Comparison of ENCODE assay signal across 1 cellular context in genomic region chr20:49742948-49743347, GRCh38.
TF ChIP-seq lines count a peak whose summit lies in the region.

No MANE protein-coding gene starts in this region.

TF ChIP-seq in HepG2, 621 proteins besides CTCF, POLR2A, EP300 and RAD21 (continued from another document):
- TF ChIP-seq, protein P1, sequence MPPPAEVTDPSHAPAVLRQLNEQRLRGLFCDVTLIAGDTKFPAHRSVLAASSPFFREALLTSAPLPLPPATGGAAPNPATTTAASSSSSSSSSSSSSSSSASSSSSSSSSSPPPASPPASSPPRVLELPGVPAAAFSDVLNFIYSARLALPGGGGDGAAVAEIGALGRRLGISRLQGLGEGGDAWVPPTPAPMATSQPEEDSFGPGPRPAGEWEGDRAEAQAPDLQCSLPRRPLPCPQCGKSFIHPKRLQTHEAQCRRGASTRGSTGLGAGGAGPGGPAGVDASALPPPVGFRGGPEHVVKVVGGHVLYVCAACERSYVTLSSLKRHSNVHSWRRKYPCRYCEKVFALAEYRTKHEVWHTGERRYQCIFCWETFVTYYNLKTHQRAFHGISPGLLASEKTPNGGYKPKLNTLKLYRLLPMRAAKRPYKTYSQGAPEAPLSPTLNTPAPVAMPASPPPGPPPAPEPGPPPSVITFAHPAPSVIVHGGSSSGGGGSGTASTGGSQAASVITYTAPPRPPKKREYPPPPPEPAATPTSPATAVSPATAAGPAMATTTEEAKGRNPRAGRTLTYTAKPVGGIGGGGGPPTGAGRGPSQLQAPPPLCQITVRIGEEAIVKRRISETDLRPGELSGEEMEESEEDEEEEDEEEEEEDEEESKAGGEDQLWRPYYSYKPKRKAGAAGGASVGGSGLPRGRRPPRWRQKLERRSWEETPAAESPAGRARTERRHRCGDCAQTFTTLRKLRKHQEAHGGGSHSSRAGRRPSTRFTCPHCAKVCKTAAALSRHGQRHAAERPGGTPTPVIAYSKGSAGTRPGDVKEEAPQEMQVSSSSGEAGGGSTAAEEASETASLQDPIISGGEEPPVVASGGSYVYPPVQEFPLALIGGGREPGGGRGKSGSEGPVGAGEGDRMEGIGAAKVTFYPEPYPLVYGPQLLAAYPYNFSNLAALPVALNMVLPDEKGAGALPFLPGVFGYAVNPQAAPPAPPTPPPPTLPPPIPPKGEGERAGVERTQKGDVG (CRISPR knock-in tag; IDR thresholded peaks at IDR 0.05; ENCODE audit: borderline replicate concordance): no peak
- TF ChIP-seq ZBTB42 (CRISPR knock-in tag; IDR thresholded peaks at IDR 0.05): no peak
